19 cellular contexts compared by ENCODE assay signal in genomic region chr6:151704383-151704782, GRCh38.
DNase-seq lines count a peak whose midpoint lies in the region; ATAC-seq and TF ChIP-seq lines count a peak whose summit lies in the region.
"Had no signal": no experiment of that assay in that cellular context is flagged by ENCODE, and none has a peak within 500 bp of the region (broad histone marks: within the 10 kb centered on the region; RNA-seq: fewer than 3 reads in every experiment).

No MANE protein-coding gene starts in this region.

- POLR2A ChIA-PET in activated CD4-positive, alpha-beta memory T cell treated with anti-CD3 and anti-CD28 coated beads for 36 hours (lab: Charles Lee): interaction anchor here (0.8 to 4.2 kb wide), 4 partner anchors 13 to 481 kb away, joined by 3 to 28 read pairs (median 4); no protein-coding TSS in a partner anchor
- POLR2A ChIA-PET in activated CD4-positive, alpha-beta memory T cell treated with anti-CD3 and anti-CD28 coated beads, Interleukin-2, amount 10 ng/mL, durations not matched to agents 7 days and 5 days (lab: Charles Lee): no interaction called here
- POLR2A ChIA-PET in activated B cell treated with CpG ODN at 0.5 μM for 24 hours (lab: Charles Lee): interaction anchor here (1.5 to 4.9 kb wide), 2 partner anchors 12 kb away, joined by 4 to 67 read pairs; no protein-coding TSS in a partner anchor

- peaks cover 3% of the 10 kb centered on the region for H3K27me3 Mint-ChIP-seq in activated CD4-positive, alpha-beta memory T cell treated with anti-CD3 and anti-CD28 coated beads for 36 hours
- peaks cover 4% of the 10 kb centered on the region for H3K27me3 Mint-ChIP-seq in activated CD4-positive, alpha-beta memory T cell treated with anti-CD3 and anti-CD28 coated beads, Interleukin-2, amount 10 ng/mL, durations not matched to agents 7 days and 5 days
- H3K27me3 Mint-ChIP-seq in activated B cell treated with CpG ODN at 0.5 μM for 24 hours: no peaks in the 10 kb centered on the region
- H3K27me3 Mint-ChIP-seq: activated naive CD4-positive, alpha-beta T cell treated with anti-CD3 and anti-CD28 coated beads, Interleukin-2, amount 50 U/mL, for 24 hours had no signal

- H3K9me3 Mint-ChIP-seq in activated CD4-positive, alpha-beta memory T cell treated with anti-CD3 and anti-CD28 coated beads for 36 hours: no peaks in the 10 kb centered on the region
- H3K9me3 Mint-ChIP-seq in activated CD4-positive, alpha-beta memory T cell treated with anti-CD3 and anti-CD28 coated beads, Interleukin-2, amount 10 ng/mL, durations not matched to agents 7 days and 5 days: no peaks in the 10 kb centered on the region
- no peaks in the 10 kb centered on the region for H3K9me3 Mint-ChIP-seq in activated B cell treated with CpG ODN at 0.5 μM for 24 hours
- H3K9me3 Mint-ChIP-seq: endodermal cell; T-helper 1 cell treated with Interleukin-12 subunit alpha and Interleukin-12 subunit beta and Interleukin-4 antibody, amounts not matched to agents 30 μg/mL and 1 μg/mL, for 36 hours had no signal

- peaks cover 49% of the 10 kb centered on the region for H3K4me1 Mint-ChIP-seq in activated CD4-positive, alpha-beta memory T cell treated with anti-CD3 and anti-CD28 coated beads for 36 hours (ENCODE audit: low read depth)
- peaks cover 30% of the 10 kb centered on the region for H3K4me1 Mint-ChIP-seq in activated CD4-positive, alpha-beta memory T cell treated with anti-CD3 and anti-CD28 coated beads, Interleukin-2, amount 10 ng/mL, durations not matched to agents 7 days and 5 days
- peaks cover 46% of the 10 kb centered on the region for H3K4me1 Mint-ChIP-seq in activated B cell treated with CpG ODN at 0.5 μM for 24 hours

- ATAC-seq in GM18873 (IDR thresholded peaks at IDR 0.05; ENCODE audit: low FRiP score, unreplicated experiment) (peak; percentile 32), activated B cell treated with CpG ODN at 0.5 μM for 24 hours (ENCODE audit: low read depth) (no peak)
- ATAC-seq: upper lobe of right lung had no signal

- intact Hi-C loops in activated CD4-positive, alpha-beta memory T cell treated with anti-CD3 and anti-CD28 coated beads for 36 hours (cut with micrococcal nuclease): loop anchor here (1.0 to 5.0 kb wide), 7 partner anchors 13 to 1278 kb away; partner anchors contain the start of gene FBXO5
- intact Hi-C loops in activated B cell treated with CpG ODN at 0.5 μM for 24 hours (cut with micrococcal nuclease): loop anchor here (5.0 kb wide), 3 partner anchors 118 to 468 kb away; partner anchors contain the start of gene RMND1

- DNase-seq in activated CD4-positive, alpha-beta memory T cell treated with anti-CD3 and anti-CD28 coated beads for 36 hours: peak; percentile 77
- no peak for DNase-seq in activated CD4-positive, alpha-beta memory T cell treated with anti-CD3 and anti-CD28 coated beads, Interleukin-2, amount 10 ng/mL, durations not matched to agents 7 days and 5 days
- no peak for DNase-seq in activated B cell treated with CpG ODN at 0.5 μM for 24 hours
- peak; percentile 69 for DNase-seq in stimulated activated CD4-positive, alpha-beta T cell treated with anti-CD3 and anti-CD28 coated beads, Interleukin-1b, Interleukin-23, amount 100 ng/mL, for 48 hours
- no peak for DNase-seq in DMS153 (lab: John Stamatoyannopoulos, UW)
- no peak for DNase-seq in NCI-H1930 (lab: John Stamatoyannopoulos, UW)
- no peak for DNase-seq in activated gamma-delta T cell treated with Interleukin-2 at 50 U/mL for 16 hours
- DNase-seq: ACHN, DMS53, endodermal cell, foreskin melanocyte, mesenchymal stem cell, NCI-H1105 treated with DMSO at 0.1 percent for 48 hours, NCI-H2081 treated with DMSO at 0.1 percent for 48 hours, NCI-H774, upper lobe of right lung had no signal

- no peak overlapping the region for H3K4me3 Mint-ChIP-seq in activated CD4-positive, alpha-beta memory T cell treated with anti-CD3 and anti-CD28 coated beads for 36 hours
- H3K4me3 Mint-ChIP-seq in activated CD4-positive, alpha-beta memory T cell treated with anti-CD3 and anti-CD28 coated beads, Interleukin-2, amount 10 ng/mL, durations not matched to agents 7 days and 5 days: no peak overlapping the region
- H3K4me3 Mint-ChIP-seq in activated B cell treated with CpG ODN at 0.5 μM for 24 hours: no peak overlapping the region
- H3K4me3 Mint-ChIP-seq: activated naive CD4-positive, alpha-beta T cell treated with anti-CD3 and anti-CD28 coated beads, Interleukin-2, amount 50 U/mL, for 24 hours; endodermal cell; T-helper 1 cell treated with Interleukin-12 subunit alpha and Interleukin-12 subunit beta and Interleukin-4 antibody, amounts not matched to agents 30 μg/mL and 1 μg/mL, for 36 hours had no signal

- CTCF ChIA-PET in activated CD4-positive, alpha-beta memory T cell treated with anti-CD3 and anti-CD28 coated beads for 36 hours (lab: Charles Lee): interaction anchor here (1.0 to 6.1 kb wide), 4 partner anchors 14 to 61 kb away, joined by 3 to 47 read pairs (median 6); no protein-coding TSS in a partner anchor
- CTCF ChIA-PET in activated CD4-positive, alpha-beta memory T cell treated with anti-CD3 and anti-CD28 coated beads, Interleukin-2, amount 10 ng/mL, durations not matched to agents 7 days and 5 days (lab: Charles Lee): interaction anchor here (1.4 kb wide), 1 partner anchor 13 kb away, joined by 4 read pairs; no protein-coding TSS in a partner anchor
- CTCF ChIA-PET in activated B cell treated with CpG ODN at 0.5 μM for 24 hours (lab: Charles Lee): interaction anchor here (1.1 to 2.3 kb wide), 2 partner anchors 14 to 26 kb away, joined by 5 to 11 read pairs; no protein-coding TSS in a partner anchor

- no peak for TF ChIP-seq CTCF in activated B cell treated with CpG ODN at 0.5 μM for 24 hours (IDR thresholded peaks at IDR 0.05)

- no peaks in the 10 kb centered on the region for H3K36me3 Mint-ChIP-seq in activated CD4-positive, alpha-beta memory T cell treated with anti-CD3 and anti-CD28 coated beads for 36 hours
- peaks cover 2% of the 10 kb centered on the region for H3K36me3 Mint-ChIP-seq in activated CD4-positive, alpha-beta memory T cell treated with anti-CD3 and anti-CD28 coated beads, Interleukin-2, amount 10 ng/mL, durations not matched to agents 7 days and 5 days (ENCODE audit: low read depth)
- peaks cover 2% of the 10 kb centered on the region for H3K36me3 Mint-ChIP-seq in activated B cell treated with CpG ODN at 0.5 μM for 24 hours (ENCODE audit: low read depth)

- H3K27ac Mint-ChIP-seq in activated CD4-positive, alpha-beta memory T cell treated with anti-CD3 and anti-CD28 coated beads for 36 hours: no peak overlapping the region
- H3K27ac Mint-ChIP-seq in activated CD4-positive, alpha-beta memory T cell treated with anti-CD3 and anti-CD28 coated beads, Interleukin-2, amount 10 ng/mL, durations not matched to agents 7 days and 5 days: no peak overlapping the region
- peak overlapping the region; percentile 3 for H3K27ac Mint-ChIP-seq in activated B cell treated with CpG ODN at 0.5 μM for 24 hours
- H3K27ac Mint-ChIP-seq: activated naive CD4-positive, alpha-beta T cell treated with anti-CD3 and anti-CD28 coated beads, Interleukin-2, amount 50 U/mL, for 24 hours; endodermal cell; T-helper 1 cell treated with Interleukin-12 subunit alpha and Interleukin-12 subunit beta and Interleukin-4 antibody, amounts not matched to agents 30 μg/mL and 1 μg/mL, for 36 hours had no signal

Comparison
In these comparisons a context has a peak if more than half of its experiments do, and no peak if none do; other contexts are left out.
1. DNase-seq: peak in activated CD4-positive, alpha-beta memory T cell treated with anti-CD3 and anti-CD28 coated beads for 36 hours (single experiment) and stimulated activated CD4-positive, alpha-beta T cell treated with anti-CD3 and anti-CD28 coated beads, Interleukin-1b, Interleukin-23, amount 100 ng/mL, for 48 hours (single experiment); none in activated CD4-positive, alpha-beta memory T cell treated with anti-CD3 and anti-CD28 coated beads, Interleukin-2, amount 10 ng/mL, durations not matched to agents 7 days and 5 days (single experiment), activated B cell treated with CpG ODN at 0.5 μM for 24 hours (single experiment), DMS153 (single experiment), NCI-H1930 (0 of 2) and activated gamma-delta T cell treated with Interleukin-2 at 50 U/mL for 16 hours (single experiment).